15 cellular contexts compared by ENCODE assay signal in genomic region chr14:99512110-99512449, GRCh38. TPM values are rescaled to one million over a fixed set of nuclear protein-coding genes. Genes with fewer than 3 reads are reported as not detected.
DNase-seq lines count a peak whose midpoint lies in the region; ATAC-seq and TF ChIP-seq lines count a peak whose summit lies in the region.
"Had no signal": no experiment of that assay in that cellular context is flagged by ENCODE, and none has a peak within 500 bp of the region (broad histone marks: within the 10 kb centered on the region; RNA-seq: fewer than 3 reads in every experiment).

No MANE protein-coding gene starts in this region.

- H3K9me3 ChIP-seq in BE2C (no peaks in the 10 kb centered on the region), esophagus squamous epithelium (no peaks in the 10 kb centered on the region), ascending aorta (no peaks in the 10 kb centered on the region)

- H3K27me3 ChIP-seq in BE2C, result no peaks in the 10 kb centered on the region
- H3K27me3 ChIP-seq in esophagus squamous epithelium, result no peaks in the 10 kb centered on the region
- H3K27me3 ChIP-seq in rectal smooth muscle tissue (ENCODE audit: control insufficient read depth, insufficient read depth, low read length), result no peaks in the 10 kb centered on the region
- no peaks in the 10 kb centered on the region for H3K27me3 ChIP-seq in ascending aorta

- no peak for TF ChIP-seq POLR2A in esophagus squamous epithelium (IDR thresholded peaks at IDR 0.05)

- H3K4me3 Mint-ChIP-seq in HFFc6, result 0 out of 2 replicates have a peak overlapping the region, but pooled peaks have one; percentile 22
- H3K4me3 Mint-ChIP-seq in stimulated activated memory B cell treated with anti-CD40 and anti-IgM and Interleukin-4, amounts not matched to agents 10 μg/mL and 1 μg/mL and 100 μg/mL, for 72 hours, result no peak overlapping the region
- H3K4me3 Mint-ChIP-seq: naive thymus-derived CD4-positive, alpha-beta T cell had no signal

- peak; percentile 4 for DNase-seq in BE2C
- DNase-seq in HFFc6, result no peak
- no peak for DNase-seq in esophagus squamous epithelium (lab: John Stamatoyannopoulos, UW)
- DNase-seq in DMS53 treated with DMSO at 0.1 percent for 48 hours (lab: John Stamatoyannopoulos, UW; ENCODE audit: unreplicated experiment), result no peak
- no peak for DNase-seq in ascending aorta (ENCODE audit: low spot score in 2 of 2)
- DNase-seq: foreskin fibroblast; HCEC 1CT; naive thymus-derived CD4-positive, alpha-beta T cell; NCI-H1417 treated with DMSO at 0.1 percent for 48 hours; NCI-H345; NK-92 treated with Interleukin-12 subunit alpha and Interleukin-12 subunit beta, amount 100 ng/mL, for 24 hours had no signal

- H3K27me3 Mint-ChIP-seq in HFFc6 (ENCODE audit: insufficient read depth), result peaks cover 10% of the 10 kb centered on the region
- H3K27me3 Mint-ChIP-seq in stimulated activated memory B cell treated with anti-CD40 and anti-IgM and Interleukin-4, amounts not matched to agents 10 μg/mL and 1 μg/mL and 100 μg/mL, for 72 hours, result no peaks in the 10 kb centered on the region
- H3K27me3 Mint-ChIP-seq: naive thymus-derived CD4-positive, alpha-beta T cell had no signal

- no peaks in the 10 kb centered on the region for H3K9me3 Mint-ChIP-seq in HFFc6
- H3K9me3 Mint-ChIP-seq in stimulated activated memory B cell treated with anti-CD40 and anti-IgM and Interleukin-4, amounts not matched to agents 10 μg/mL and 1 μg/mL and 100 μg/mL, for 72 hours, result no peaks in the 10 kb centered on the region
- H3K9me3 Mint-ChIP-seq: naive thymus-derived CD4-positive, alpha-beta T cell had no signal

- H3K36me3 ChIP-seq in BE2C (peaks cover 77% of the 10 kb centered on the region), esophagus squamous epithelium (peaks cover 14 to 93% (median 35%) of the 10 kb centered on the region in 3 donors), rectal smooth muscle tissue (ENCODE audit: control insufficient read depth, insufficient read depth, low read length) (peaks cover 29% of the 10 kb centered on the region), ascending aorta (peaks cover 28 to 52% of the 10 kb centered on the region in 2 donors)

- no peak overlapping the region for H3K9ac ChIP-seq in rectal smooth muscle tissue (ENCODE audit: low read length)

- H3K4me1 Mint-ChIP-seq in HFFc6 (ENCODE audit: low read depth), result peaks cover 16% of the 10 kb centered on the region
- H3K4me1 Mint-ChIP-seq in stimulated activated memory B cell treated with anti-CD40 and anti-IgM and Interleukin-4, amounts not matched to agents 10 μg/mL and 1 μg/mL and 100 μg/mL, for 72 hours, result peaks cover 13% of the 10 kb centered on the region
- H3K4me1 Mint-ChIP-seq: naive thymus-derived CD4-positive, alpha-beta T cell had no signal

- intact Hi-C loops in esophagus squamous epithelium (cut with DNase I), result no loop called here
- intact Hi-C loops in ascending aorta (cut with DNase I), result no loop called here

- peak overlapping the region; percentile 49 for H3K27ac Mint-ChIP-seq in HFFc6
- H3K27ac Mint-ChIP-seq in stimulated activated memory B cell treated with anti-CD40 and anti-IgM and Interleukin-4, amounts not matched to agents 10 μg/mL and 1 μg/mL and 100 μg/mL, for 72 hours, result no peak overlapping the region

- H3K4me1 ChIP-seq in BE2C, result no peaks in the 10 kb centered on the region
- H3K4me1 ChIP-seq in esophagus squamous epithelium, result peaks cover 0 to 16% (median 0%) of the 10 kb centered on the region in 3 donors
- H3K4me1 ChIP-seq in rectal smooth muscle tissue (ENCODE audit: control insufficient read depth, insufficient read depth, low read length), result peaks cover 12% of the 10 kb centered on the region
- no peaks in the 10 kb centered on the region for H3K4me1 ChIP-seq in ascending aorta

- H3K4me3 ChIP-seq in BE2C (ENCODE audit: low read depth, low read length), result no peak overlapping the region
- H3K4me3 ChIP-seq in esophagus squamous epithelium, result no peak overlapping the region
- no peak overlapping the region for H3K4me3 ChIP-seq in rectal smooth muscle tissue (ENCODE audit: low read length)
- H3K4me3 ChIP-seq in ascending aorta, result no peak overlapping the region

- WGBS in esophagus squamous epithelium, 2 donors, result 53 to 69% methylated on average over 6 to 10 of the region's 10 CpGs

- no peak for TF ChIP-seq CTCF in BE2C (IDR thresholded peaks at IDR 0.05; ENCODE audit: low read depth, low read length)
- TF ChIP-seq CTCF in HFFc6 (IDR thresholded peaks at IDR 0.05), result no peak
- TF ChIP-seq CTCF in esophagus squamous epithelium (IDR thresholded peaks at IDR 0.05), result no peak
- no peak for TF ChIP-seq CTCF in ascending aorta (IDR thresholded peaks at IDR 0.05)

- H3K36me3 Mint-ChIP-seq in HFFc6 (ENCODE audit: low read depth), result peaks cover 6% of the 10 kb centered on the region; the same call in 1 of the 2 replicates
- H3K36me3 Mint-ChIP-seq in stimulated activated memory B cell treated with anti-CD40 and anti-IgM and Interleukin-4, amounts not matched to agents 10 μg/mL and 1 μg/mL and 100 μg/mL, for 72 hours, result peaks cover 27% of the 10 kb centered on the region

- no peak for ATAC-seq in stimulated activated memory B cell treated with anti-CD40 and anti-IgM and Interleukin-4, amounts not matched to agents 10 μg/mL and 1 μg/mL and 100 μg/mL, for 72 hours
- no peak for ATAC-seq in GM21576 (IDR thresholded peaks at IDR 0.05; ENCODE audit: unreplicated experiment)
- ATAC-seq: left lobe of liver; naive thymus-derived CD4-positive, alpha-beta T cell had no signal

- H3K27ac ChIP-seq in esophagus squamous epithelium (peak overlapping the region in 3 of 4 donors; percentile 20 to 56 (median 46)), rectal smooth muscle tissue (ENCODE audit: low read depth, low read length) (peak overlapping the region; percentile 77), ascending aorta (no peak overlapping the region)

RNA-seq across cellular contexts. Expression of gene CCNK, which starts 30.9 kb away (rescaled TPM):
- polyA plus RNA-seq in BE2C (2012; ENCODE audit: insufficient read depth, insufficient read length, low read depth), result 59.7 TPM
- 10 to 100 TPM; 74.9 to 93.1 (median 86.4) TPM for total RNA-seq in HFFc6 (2021; fragmentation: NEBNext Ultra II Directional; extraction: Animal tissue kit (Norgen Biotek cat#: 25700))
- total RNA-seq in esophagus squamous epithelium (10 to 100 TPM; 13.4 to 39.9 (median 29.5) TPM), ascending aorta (21.9 TPM)

RNA-seq across cellular contexts. Expression of gene SETD3, which starts 31.4 kb away (rescaled TPM):
- 46.4 TPM for polyA plus RNA-seq in BE2C (2012; ENCODE audit: insufficient read depth, insufficient read length, low read depth)
- total RNA-seq in HFFc6 (2021; fragmentation: NEBNext Ultra II Directional; extraction: Animal tissue kit (Norgen Biotek cat#: 25700)), result 10 to 100 TPM; 42.1 to 53.9 (median 47.0) TPM
- total RNA-seq in esophagus squamous epithelium (10 to 100 TPM; 29.1 to 65.4 (median 36.3) TPM), ascending aorta (26.4 TPM)

Comparison
In these comparisons a context has a peak if more than half of its experiments do, and no peak if none do; other contexts are left out.
1. H3K27ac ChIP-seq: peak in esophagus squamous epithelium (3 of 4) and rectal smooth muscle tissue (single experiment); none in ascending aorta (0 of 2).